ENCODE assay signal across 8 cellular contexts in the genomic region with DNA sequence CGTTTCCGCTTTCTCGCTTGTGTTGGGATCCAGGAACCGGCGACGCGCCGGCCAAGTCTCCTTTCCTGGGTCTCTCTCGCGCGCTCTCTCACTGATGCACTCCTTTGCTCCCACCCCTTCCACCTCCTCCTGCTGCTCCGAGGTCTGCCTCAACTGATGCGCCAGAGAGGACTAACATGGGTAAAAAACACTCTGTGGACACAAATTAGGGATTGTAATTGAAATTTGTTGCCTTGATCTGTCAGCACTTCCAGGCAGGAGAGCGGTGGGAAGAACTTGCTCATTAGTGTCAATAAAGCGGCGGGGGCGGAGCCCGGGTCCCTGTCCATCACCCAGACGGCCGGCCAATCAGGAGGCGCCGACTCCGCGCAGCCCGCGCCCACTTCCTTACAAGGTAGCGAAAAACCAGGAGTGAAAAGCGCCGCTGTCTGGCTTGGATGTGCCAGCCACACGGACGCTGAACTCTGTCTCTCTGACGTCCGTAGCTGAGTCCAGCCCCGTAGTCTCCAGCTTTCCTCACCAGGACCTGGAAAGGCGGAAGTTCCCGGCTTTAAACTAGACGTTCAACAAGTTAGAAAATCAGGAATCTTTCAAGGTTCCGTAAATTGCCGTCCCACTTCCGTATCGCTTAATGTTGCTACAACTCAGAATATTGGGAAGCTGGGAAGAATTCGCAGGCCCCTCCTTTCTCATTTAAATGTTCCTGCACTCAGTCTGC. TPM values are rescaled to one million over a fixed set of nuclear protein-coding genes. Genes with fewer than 3 reads are reported as not detected.
DNase-seq lines count a peak whose midpoint lies in the region; ATAC-seq lines count a peak whose summit lies in the region.
"Had no signal": no experiment of that assay in that cellular context is flagged by ENCODE, and none has a peak within 500 bp of the region (broad histone marks: within the 10 kb centered on the region; RNA-seq: fewer than 3 reads in every experiment).

Gene TBX18, minus strand, starts transcription at position 267 of the 718 bp plus-strand sequence. CDS start 417 bp downstream, outside the sequence.

- H3K4me3 Mint-ChIP-seq in stimulated activated memory B cell treated with anti-CD40 and anti-IgM and Interleukin-4, amounts not matched to agents 10 μg/mL and 1 μg/mL and 100 μg/mL, for 72 hours, result peak within 1 kb of the TSS; percentile 58

- ATAC-seq in stimulated activated memory B cell treated with anti-CD40 and anti-IgM and Interleukin-4, amounts not matched to agents 10 μg/mL and 1 μg/mL and 100 μg/mL, for 72 hours, result no peak

- peaks cover 3% of the 10 kb centered on the region for H3K9me3 Mint-ChIP-seq in stimulated activated memory B cell treated with anti-CD40 and anti-IgM and Interleukin-4, amounts not matched to agents 10 μg/mL and 1 μg/mL and 100 μg/mL, for 72 hours

- peak; percentile 80 for DNase-seq in GOT3 (lab: John Stamatoyannopoulos, UW)
- DNase-seq in NCI-H82 treated with DMSO at 0.1 percent for 48 hours (lab: John Stamatoyannopoulos, UW; ENCODE audit: unreplicated experiment), result peak; percentile 69
- peak; percentile 99 for DNase-seq in dermis blood vessel endothelial cell
- peak; percentile 97 for DNase-seq in left kidney (ENCODE audit: low read depth, low spot score)
- no peak for DNase-seq in NCI-H2107 (lab: John Stamatoyannopoulos, UW)
- DNase-seq in DMS153 treated with DMSO at 0.1 percent for 48 hours (lab: John Stamatoyannopoulos, UW; ENCODE audit: unreplicated experiment), result no peak

- no peak within 1 kb of the TSS for H3K27ac Mint-ChIP-seq in stimulated activated memory B cell treated with anti-CD40 and anti-IgM and Interleukin-4, amounts not matched to agents 10 μg/mL and 1 μg/mL and 100 μg/mL, for 72 hours

- H3K36me3 Mint-ChIP-seq in stimulated activated memory B cell treated with anti-CD40 and anti-IgM and Interleukin-4, amounts not matched to agents 10 μg/mL and 1 μg/mL and 100 μg/mL, for 72 hours, result no peaks in the 10 kb centered on the region

- peaks cover 74% of the 10 kb centered on the region for H3K27me3 Mint-ChIP-seq in stimulated activated memory B cell treated with anti-CD40 and anti-IgM and Interleukin-4, amounts not matched to agents 10 μg/mL and 1 μg/mL and 100 μg/mL, for 72 hours

- H3K4me1 Mint-ChIP-seq in stimulated activated memory B cell treated with anti-CD40 and anti-IgM and Interleukin-4, amounts not matched to agents 10 μg/mL and 1 μg/mL and 100 μg/mL, for 72 hours, result peaks cover 6% of the 10 kb centered on the region

RNA-seq across cellular contexts. Expression of gene TBX18, which starts in this region (rescaled TPM):
- total RNA-seq in dermis blood vessel endothelial cell, result 0.68 and 1.7 TPM in 2 replicates
- total RNA-seq: T-helper 1 cell treated with Interleukin-12 subunit alpha and Interleukin-12 subunit beta and Interleukin-4 antibody, amounts not matched to agents 30 ng/mL and 1 ng/mL, for 36 hours had no signal

Comparison
In these comparisons a context has a peak if more than half of its experiments do, and no peak if none do; other contexts are left out.
1. DNase-seq: peak in GOT3 (single experiment), NCI-H82 treated with DMSO at 0.1 percent for 48 hours (single experiment), dermis blood vessel endothelial cell (single experiment) and left kidney (single experiment); none in NCI-H2107 (single experiment) and DMS153 treated with DMSO at 0.1 percent for 48 hours (single experiment).